ENCODE assay signal across 20 cellular contexts in genomic region chr2:217045725-217046475, GRCh38.
A peak's percentile ranks its signal among the peaks of the same experiment; 100 is the strongest.
DNase-seq lines count a peak whose midpoint lies in the region; ATAC-seq, FAIRE-seq and TF ChIP-seq lines count a peak whose summit lies in the region.
"Had no signal": no experiment of that assay in that cellular context is flagged by ENCODE, and none has a peak within 500 bp of the region (broad histone marks: within the 10 kb centered on the region; RNA-seq: fewer than 3 reads in every experiment).

No MANE protein-coding gene starts in this region.

- H2AFZ ChIP-seq in H1 (ENCODE audit: low read length) (peak overlapping the region; percentile 1; the same call in 1 of the 2 replicates), neuronal stem cell (ENCODE audit: low read length) (no peak overlapping the region)

- no peak for TF ChIP-seq POLR2A in A549 (IDR thresholded peaks at IDR 0.05; ENCODE audit: low read length)
- TF ChIP-seq POLR2A in H1 (IDR thresholded peaks at IDR 0.05; ENCODE audit: control extremely low read depth in 1 of 2, low read depth in 2 of 2, low read length in 2 of 2) = no peak
- TF ChIP-seq POLR2A in gastroesophageal sphincter (IDR thresholded peaks at IDR 0.05) = no peak

- CTCF ChIA-PET in A549 (lab: Yijun Ruan, JAX) (interaction anchor here (0.6 kb wide), 1 partner anchor 261 kb away, joined by 3 read pairs; no protein-coding TSS in a partner anchor), H1 (lab: Charles Lee; ENCODE audit: partially characterized antibody) (interaction anchor here (0.6 to 4.0 kb wide), 6 partner anchors 16 to 667 kb away, joined by 3 to 32 read pairs (median 4); no protein-coding TSS in a partner anchor)

- no peaks in the 10 kb centered on the region for H3K23me2 ChIP-seq in H1 (ENCODE audit: low read depth, low read length)

- no peak overlapping the region for H3K56ac ChIP-seq in H1 (replicated peaks; ENCODE audit: insufficient read length, low read depth, low read length)

- no peaks in the 10 kb centered on the region for H4K20me1 ChIP-seq in H1 (replicated peaks in 1 of 2; ENCODE audit: control insufficient read depth in 1 of 2, insufficient read depth in 2 of 2, low read length in 2 of 2)

- TF ChIP-seq RAD21 in A549 (conservative IDR thresholded peaks at IDR 0.05 in 1 of 2, IDR thresholded peaks at IDR 0.05 in 1 of 2) (no peak), H1 (IDR thresholded peaks at IDR 0.05 in 1 of 2, conservative IDR thresholded peaks at IDR 0.05 in 1 of 2; ENCODE audit: low read depth in 2 of 2, low read length in 2 of 2) (no peak)

- no peak overlapping the region; a peak in 1 of 7 replicates for H3K9ac ChIP-seq in H1 (replicated peaks in 1 of 4; ENCODE audit: extremely low read depth in 1 of 4, low read depth in 3 of 4, low read length in 3 of 4)
- no peak overlapping the region for H3K9ac ChIP-seq in muscle layer of colon (ENCODE audit: low read length)
- H3K9ac ChIP-seq in neuronal stem cell (ENCODE audit: low read depth, low read length, poor library complexity) = no peak overlapping the region

- H3K27me3 ChIP-seq in H1 (replicated peaks in 1 of 4; ENCODE audit: control insufficient read depth in 3 of 4, extremely low read depth in 1 of 4, insufficient read depth in 3 of 4, low read length in 3 of 4) = no peaks in the 10 kb centered on the region; a peak in 1 of 7 replicates
- no peaks in the 10 kb centered on the region for H3K27me3 ChIP-seq in muscle layer of colon (ENCODE audit: control insufficient read depth in 1 of 2, insufficient read depth in 2 of 2, low read length in 2 of 2)
- H3K27me3 ChIP-seq in neuronal stem cell (ENCODE audit: control insufficient read depth in 3 of 3, insufficient read depth in 3 of 3, low read depth in 1 of 3, low read length in 3 of 3) = no peaks in the 10 kb centered on the region
- no peaks in the 10 kb centered on the region for H3K27me3 ChIP-seq in gastroesophageal sphincter
- H3K27me3 ChIP-seq: brain microvascular endothelial cell, upper lobe of right lung had no signal

- no peak overlapping the region for H2BK15ac ChIP-seq in H1 (ENCODE audit: low read length)
- no peak overlapping the region for H2BK15ac ChIP-seq in neuronal stem cell (ENCODE audit: low read length)

- TF ChIP-seq EP300 in A549 (IDR thresholded peaks at IDR 0.05) (no peak), H1 (IDR thresholded peaks at IDR 0.05; ENCODE audit: borderline replicate concordance in 1 of 2, low read depth in 2 of 2, low read length in 2 of 2) (no peak), gastroesophageal sphincter (IDR thresholded peaks at IDR 0.05) (no peak)

- TF ChIP-seq CTCF in A549 (IDR thresholded peaks at IDR 0.05) (no peak), H1 (IDR thresholded peaks at IDR 0.05; ENCODE audit: control extremely low read depth in 1 of 3, insufficient read depth in 1 of 3, low read depth in 1 of 3, low read length in 3 of 3) (no peak), gastroesophageal sphincter (IDR thresholded peaks at IDR 0.05) (no peak)

- no peaks in the 10 kb centered on the region for H3K36me3 ChIP-seq in H1 (ENCODE audit: control insufficient read depth in 2 of 4, insufficient read depth in 4 of 4, low read length in 3 of 4)
- no peaks in the 10 kb centered on the region for H3K36me3 ChIP-seq in muscle layer of colon (ENCODE audit: insufficient read depth, low read length)
- H3K36me3 ChIP-seq in neuronal stem cell (replicated peaks in 1 of 2; ENCODE audit: control insufficient read depth in 2 of 2, insufficient read depth in 2 of 2, low read length in 2 of 2) = no peaks in the 10 kb centered on the region
- no peaks in the 10 kb centered on the region for H3K36me3 ChIP-seq in gastroesophageal sphincter
- H3K36me3 ChIP-seq: brain microvascular endothelial cell, upper lobe of right lung had no signal

- POLR2A ChIA-PET in A549 (lab: Yijun Ruan, JAX) (no interaction called here), H1 (lab: Charles Lee; ENCODE audit: partially characterized antibody) (no interaction called here)

- H3K79me1 ChIP-seq in H1 (ENCODE audit: low read depth, low read length) = no peaks in the 10 kb centered on the region
- H3K79me1 ChIP-seq in neuronal stem cell (ENCODE audit: low read depth, low read length) = no peaks in the 10 kb centered on the region

- H4K91ac ChIP-seq in H1 (replicated peaks; ENCODE audit: insufficient read length, low read length) (no peak overlapping the region), neuronal stem cell (ENCODE audit: low read depth, low read length, poor library complexity) (no peak overlapping the region)

- no peak overlapping the region for H3K23ac ChIP-seq in H1 (ENCODE audit: insufficient read length)
- no peak overlapping the region for H3K23ac ChIP-seq in neuronal stem cell (ENCODE audit: low read depth, low read length, poor library complexity)

- no peak overlapping the region for H2BK20ac ChIP-seq in H1 (ENCODE audit: low read length)

- no peak overlapping the region for H2BK5ac ChIP-seq in H1 (ENCODE audit: low read depth, low read length)
- H2BK5ac ChIP-seq in neuronal stem cell (ENCODE audit: low read length) = no peak overlapping the region

- no peak overlapping the region for H3K4ac ChIP-seq in H1 (replicated peaks; ENCODE audit: insufficient read length, low read depth, low read length)
- H3K4ac ChIP-seq in neuronal stem cell (ENCODE audit: low read length) = no peak overlapping the region

- no peak overlapping the region for H3K14ac ChIP-seq in H1 (ENCODE audit: insufficient read length)
- no peak overlapping the region for H3K14ac ChIP-seq in neuronal stem cell (ENCODE audit: low read length)

- H3K79me2 ChIP-seq in H1 (ENCODE audit: control insufficient read depth in 1 of 2, insufficient read depth in 2 of 2, low read length in 2 of 2) = no peaks in the 10 kb centered on the region

- H3K9me3 ChIP-seq in A549 (no peaks in the 10 kb centered on the region), H1 (ENCODE audit: insufficient read depth in 2 of 2, low read depth in 1 of 2, low read length in 1 of 2) (no peaks in the 10 kb centered on the region), muscle layer of colon (ENCODE audit: low read length) (no peaks in the 10 kb centered on the region), neuronal stem cell (replicated peaks in 1 of 2; ENCODE audit: control insufficient read depth in 2 of 2, insufficient read depth in 1 of 2, low read depth in 1 of 2, low read length in 2 of 2) (no peaks in the 10 kb centered on the region), gastroesophageal sphincter (no peaks in the 10 kb centered on the region)
- H3K9me3 ChIP-seq: upper lobe of right lung had no signal

- H2BK12ac ChIP-seq in H1 (ENCODE audit: low read depth, low read length) (no peak overlapping the region), neuronal stem cell (ENCODE audit: low read length) (no peak overlapping the region)

- no peak overlapping the region for H4K8ac ChIP-seq in H1 (ENCODE audit: extremely low read depth, insufficient read depth, low read length)
- no peak overlapping the region for H4K8ac ChIP-seq in neuronal stem cell (ENCODE audit: low read depth, low read length)

- H3K4me3 ChIP-seq in A549 (no peak overlapping the region), H1 (ENCODE audit: extremely low read depth in 1 of 4, insufficient read depth in 2 of 4, low read depth in 3 of 4, low read length in 4 of 4) (no peak overlapping the region), muscle layer of colon (ENCODE audit: low read depth in 1 of 2, low read length in 2 of 2) (no peak overlapping the region), neuronal stem cell (ENCODE audit: low read length in 2 of 2) (no peak overlapping the region), gastroesophageal sphincter (no peak overlapping the region)
- H3K4me3 ChIP-seq: dorsolateral prefrontal cortex, upper lobe of right lung had no signal

- no peak overlapping the region for H2BK120ac ChIP-seq in H1 (replicated peaks; ENCODE audit: low read depth, low read length)
- no peak overlapping the region for H2BK120ac ChIP-seq in neuronal stem cell (ENCODE audit: low read depth, low read length)

- DNase-seq in A549 (ENCODE audit: low read depth in 1 of 2, low spot score in 1 of 2) (peak in 1 of 2 experiments; percentile 43), NCI-H446 (lab: John Stamatoyannopoulos, UW) (peak; percentile 20 to 44), H1 (ENCODE audit: low read depth in 1 of 2, low spot score in 2 of 2) (no peak), neuronal stem cell (ENCODE audit: low spot score) (no peak)
- DNase-seq: activated CD4-positive, alpha-beta T cell treated with anti-CD3 and anti-CD28 coated beads for 48 hours; activated naive CD4-positive, alpha-beta T cell treated with anti-CD3 and anti-CD28 coated beads, Interleukin-2, amount 50 U/mL, for 16 hours; brain microvascular endothelial cell; DMS79; dorsolateral prefrontal cortex; NCI-H1105 treated with DMSO at 0.1 percent for 48 hours; NCI-H774; OCI-M1; stimulated activated CD4-positive, alpha-beta T cell treated with anti-CD3 and anti-CD28 coated beads, Interleukin-1b, Interleukin-23, amount 100 ng/mL, for 48 hours; upper lobe of right lung had no signal

- FAIRE-seq in A549 (lab: Jason Lieb, UNC) = no peak
- no peak for FAIRE-seq in H1 (lab: Jason Lieb, UNC)
- FAIRE-seq: islet of Langerhans had no signal

- H3K27ac ChIP-seq in A549 = no peak overlapping the region; a peak in 1 of 6 replicates
- no peak overlapping the region for H3K27ac ChIP-seq in H1 (ENCODE audit: low read depth, low read length)
- peak overlapping the region; percentile 53 for H3K27ac ChIP-seq in muscle layer of colon (ENCODE audit: low read depth, low read length)
- H3K27ac ChIP-seq in neuronal stem cell (replicated peaks; ENCODE audit: low read length) = no peak overlapping the region
- H3K27ac ChIP-seq in gastroesophageal sphincter = peak overlapping the region in 2 of 4 donors; percentile 44 to 61
- H3K27ac ChIP-seq: brain microvascular endothelial cell, dorsolateral prefrontal cortex, upper lobe of right lung had no signal

- H3K4me1 ChIP-seq in A549 (peaks cover 24% of the 10 kb centered on the region; the same call in 2 of the 3 replicates), H1 (replicated peaks in 1 of 4; ENCODE audit: control insufficient read depth in 3 of 4, insufficient read depth in 4 of 4, low read length in 3 of 4) (no peaks in the 10 kb centered on the region), muscle layer of colon (ENCODE audit: insufficient read depth, low read length) (peaks cover 41% of the 10 kb centered on the region), neuronal stem cell (ENCODE audit: control insufficient read depth in 2 of 2, insufficient read depth in 1 of 2, low read depth in 1 of 2, low read length in 2 of 2) (peaks cover 27 to 31% of the 10 kb centered on the region in 2 donors), gastroesophageal sphincter (peaks cover 0 to 52% (median 17%) of the 10 kb centered on the region in 3 donors)
- H3K4me1 ChIP-seq: upper lobe of right lung had no signal

- no peak overlapping the region for H4K5ac ChIP-seq in H1 (ENCODE audit: insufficient read length, low read depth, low read length)

- H2AK5ac ChIP-seq in H1 (ENCODE audit: low read depth, low read length) = no peak overlapping the region
- H2AK5ac ChIP-seq in neuronal stem cell (ENCODE audit: low read depth, low read length) = no peak overlapping the region

- H3K4me2 ChIP-seq in A549 = peak overlapping the region; percentile 51; the same call in 2 of the 3 replicates
- no peak overlapping the region for H3K4me2 ChIP-seq in H1 (ENCODE audit: insufficient read depth in 1 of 2, low read depth in 2 of 2, low read length in 2 of 2)
- no peak overlapping the region for H3K4me2 ChIP-seq in neuronal stem cell (ENCODE audit: insufficient read depth, low read length, poor library complexity, severe bottlenecking)

- ATAC-seq in A549 (peak in 1 of 2 experiments; percentile 16; a peak in 1 of 6 replicates), gastroesophageal sphincter (no peak), HG03280 (IDR thresholded peaks at IDR 0.05; ENCODE audit: unreplicated experiment) (no peak), GM21786 (IDR thresholded peaks at IDR 0.05; ENCODE audit: unreplicated experiment) (no peak)
- ATAC-seq: esophagus mucosa, upper lobe of right lung had no signal

- 53% methylated on average over 7 of the region's 7 CpGs for WGBS in A549 (ENCODE audit: missing lambda C conversion rate)
- WGBS in H1 (ENCODE audit: extremely low coverage in 1 of 2, insufficient coverage in 1 of 2, insufficient read length in 1 of 2, insufficient replicate concordance in 2 of 2, low coverage in 1 of 2, low lambda C conversion rate in 2 of 2, missing lambda C conversion rate in 1 of 2), 2 experiments = 91% methylated on average over 7 of the region's 7 CpGs; no CpG with 5 or more reads in 1 of the 2 experiments
- no CpG with 5 or more reads among the region's 7 CpGs for WGBS in neuronal stem cell (ENCODE audit: extremely low coverage in 2 of 2, insufficient read length in 2 of 2, insufficient replicate concordance in 1 of 2), 2 donors
- WGBS in gastroesophageal sphincter (ENCODE audit: low coverage in 1 of 2), 2 donors = 32 to 64% methylated on average over 6 to 7 of the region's 7 CpGs

- H3K18ac ChIP-seq in H1 (ENCODE audit: extremely low read depth, low read length) = no peak overlapping the region
- H3K18ac ChIP-seq in neuronal stem cell (ENCODE audit: low read length) = no peak overlapping the region

Comparison
In these comparisons a context has a peak if more than half of its experiments do, and no peak if none do; other contexts are left out.
1. DNase-seq: peak in NCI-H446 (2 of 2); none in H1 (0 of 2) and neuronal stem cell (single experiment).
2. Of the 18 proteins assayed by ChIP-seq in both H1 and A549: peak only in H1: none; only in A549: USF2; in both: none; in neither: 17.